ENCODE assay signal across 8 cellular contexts in the genomic region with DNA sequence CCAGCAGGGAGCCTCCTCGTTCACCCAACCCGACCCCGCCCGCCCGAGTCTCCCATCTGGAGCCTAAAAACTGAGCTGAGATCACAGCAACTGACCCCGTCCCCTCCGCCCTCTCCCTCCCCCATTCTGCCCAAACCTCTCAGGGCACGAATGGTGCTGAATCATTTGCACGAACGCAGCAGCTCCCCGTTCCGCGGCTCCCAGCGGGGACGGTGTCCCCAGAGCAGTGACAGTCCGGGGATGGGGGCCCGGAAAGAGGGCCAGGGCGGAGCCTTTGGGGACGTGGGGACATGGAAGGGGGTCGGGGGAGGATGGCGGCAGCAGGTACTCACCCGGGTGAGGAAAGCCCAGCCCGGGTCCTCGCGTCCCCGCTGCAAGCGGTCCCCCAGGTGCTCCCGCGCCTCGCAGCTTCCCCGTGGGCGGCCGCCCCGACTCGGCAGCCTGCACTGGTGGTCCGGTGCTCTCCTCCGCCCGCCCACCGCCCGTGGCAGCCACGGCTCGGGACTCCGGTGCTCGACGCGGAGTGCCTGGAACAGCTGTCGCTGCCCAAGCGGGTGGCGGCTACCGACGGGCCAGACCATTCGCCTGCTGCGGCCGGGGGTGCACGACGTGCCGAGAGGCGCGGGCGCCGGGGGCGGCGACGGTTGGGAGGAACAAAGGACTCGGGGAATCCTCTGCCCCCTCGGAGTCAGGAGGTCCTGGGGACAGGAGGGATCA. TPM values are rescaled to one million over a fixed set of nuclear protein-coding genes. Genes with fewer than 3 reads are reported as not detected.
A peak's percentile ranks its signal among the peaks of the same experiment; 100 is the strongest.
DNase-seq lines count a peak whose midpoint lies in the region; ATAC-seq and TF ChIP-seq lines count a peak whose summit lies in the region.

A gene with protein sequence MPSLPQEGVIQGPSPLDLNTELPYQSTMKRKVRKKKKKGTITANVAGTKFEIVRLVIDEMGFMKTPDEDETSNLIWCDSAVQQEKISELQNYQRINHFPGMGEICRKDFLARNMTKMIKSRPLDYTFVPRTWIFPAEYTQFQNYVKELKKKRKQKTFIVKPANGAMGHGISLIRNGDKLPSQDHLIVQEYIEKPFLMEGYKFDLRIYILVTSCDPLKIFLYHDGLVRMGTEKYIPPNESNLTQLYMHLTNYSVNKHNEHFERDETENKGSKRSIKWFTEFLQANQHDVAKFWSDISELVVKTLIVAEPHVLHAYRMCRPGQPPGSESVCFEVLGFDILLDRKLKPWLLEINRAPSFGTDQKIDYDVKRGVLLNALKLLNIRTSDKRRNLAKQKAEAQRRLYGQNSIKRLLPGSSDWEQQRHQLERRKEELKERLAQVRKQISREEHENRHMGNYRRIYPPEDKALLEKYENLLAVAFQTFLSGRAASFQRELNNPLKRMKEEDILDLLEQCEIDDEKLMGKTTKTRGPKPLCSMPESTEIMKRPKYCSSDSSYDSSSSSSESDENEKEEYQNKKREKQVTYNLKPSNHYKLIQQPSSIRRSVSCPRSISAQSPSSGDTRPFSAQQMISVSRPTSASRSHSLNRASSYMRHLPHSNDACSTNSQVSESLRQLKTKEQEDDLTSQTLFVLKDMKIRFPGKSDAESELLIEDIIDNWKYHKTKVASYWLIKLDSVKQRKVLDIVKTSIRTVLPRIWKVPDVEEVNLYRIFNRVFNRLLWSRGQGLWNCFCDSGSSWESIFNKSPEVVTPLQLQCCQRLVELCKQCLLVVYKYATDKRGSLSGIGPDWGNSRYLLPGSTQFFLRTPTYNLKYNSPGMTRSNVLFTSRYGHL (minus strand): TSS at position 534 of the 717 bp plus-strand sequence. CDS start 46,921 bp downstream, outside the sequence.

- peak within 1 kb of the TSS; percentile 68 for H3K4me3 ChIP-seq in GM12875 (ENCODE audit: low read depth, low read length)
- peak within 1 kb of the TSS; percentile 68 for H3K4me3 ChIP-seq in iPS-11a (ENCODE audit: low read depth, low read length)
- peak within 1 kb of the TSS; percentile 83 to 94 (median 90) for H3K4me3 ChIP-seq in sigmoid colon

- TF ChIP-seq POLR2A in sigmoid colon (IDR thresholded peaks at IDR 0.05) = peak in 1 of 2 donors; percentile 44

- no peak for TF ChIP-seq CTCF in GM12875 (IDR thresholded peaks at IDR 0.05; ENCODE audit: borderline replicate concordance, insufficient read depth, low read depth, low read length)
- no peak for TF ChIP-seq CTCF in sigmoid colon (IDR thresholded peaks at IDR 0.05)

- H3K27me3 ChIP-seq in sigmoid colon = no peaks in the 10 kb centered on the region

- no peaks in the 10 kb centered on the region for H3K36me3 ChIP-seq in sigmoid colon

- peak within 1 kb of the TSS; percentile 83 to 90 (median 88) for H3K27ac ChIP-seq in sigmoid colon

- H3K4me1 ChIP-seq in sigmoid colon = peaks cover 0 to 18% (median 8%) of the 10 kb centered on the region in 4 donors

- no peaks in the 10 kb centered on the region for H3K9me3 ChIP-seq in sigmoid colon

- intact Hi-C loops in sigmoid colon (cut with DNase I) = loop anchor here (2.0 to 5.0 kb wide), 3 partner anchors 78 to 299 kb away; no protein-coding TSS in a partner anchor

- DNase-seq in NCI-H1092 treated with DMSO at 0.1 percent for 48 hours (lab: John Stamatoyannopoulos, UW) (peak; percentile 94), T-helper 2 cell (peak; percentile 11 to 84 (median 39)), astrocyte of the hippocampus (ENCODE audit: low read depth, low spot score) (peak; percentile 91), sigmoid colon (peak; percentile 86), OCI-M2 (lab: John Stamatoyannopoulos, UW; ENCODE audit: unreplicated experiment) (no peak)

- WGBS in sigmoid colon, 2 donors = 0 to 1% methylated on average over 66 of the region's 66 CpGs

- ATAC-seq in HG02588 (IDR thresholded peaks at IDR 0.05; ENCODE audit: unreplicated experiment) = peak; percentile 83

- TF ChIP-seq EP300 in sigmoid colon (IDR thresholded peaks at IDR 0.05) = no peak

RNA-seq across cellular contexts. Expression of the gene that starts here (rescaled TPM):
- 10 to 100 TPM; 15.5 to 34.9 (median 17.2) TPM for total RNA-seq in sigmoid colon
- 1 to 10 TPM in 2 of 3 donors, under 1 TPM in 1; 0.92 to 1.4 (median 1.2) TPM for polyA plus RNA-seq in sigmoid colon
